14 cellular contexts compared by ENCODE assay signal in genomic region chr9:31699836-31700235, GRCh38.
DNase-seq lines count a peak whose midpoint lies in the region; ATAC-seq and TF ChIP-seq lines count a peak whose summit lies in the region.
"Had no signal": no experiment of that assay in that cellular context is flagged by ENCODE, and none has a peak within 500 bp of the region (broad histone marks: within the 10 kb centered on the region; RNA-seq: fewer than 3 reads in every experiment).

No MANE protein-coding gene starts in this region.

- DNase-seq in activated CD8-positive, alpha-beta T cell treated with anti-CD3 and anti-CD28 coated beads for 36 hours, result no peak
- no peak for DNase-seq in activated CD8-positive, alpha-beta T cell treated with anti-CD3 and anti-CD28 coated beads, Interleukin-2, amount 10 ng/mL, durations not matched to agents 7 days and 5 days
- no peak for DNase-seq in stimulated activated naive CD8-positive, alpha-beta T cell treated with anti-CD3 and anti-CD28 coated beads, Interleukin-15, amount 100 ng/mL, for 72 hours
- no peak for DNase-seq in stimulated activated naive CD8-positive, alpha-beta T cell treated with anti-CD3 and anti-CD28 coated beads, Interleukin-15, Interleukin-2, amounts not matched to agents 100 U/mL and 50 U/mL, for 24 hours
- DNase-seq in foreskin keratinocyte (no peak), endodermal cell (no peak)
- no peak for DNase-seq in stimulated activated CD8-positive, alpha-beta memory T cell treated with anti-CD3 and anti-CD28 coated beads, Interleukin-4, amount 100 ng/mL, for 48 hours
- DNase-seq: ACHN, GF-D8, HFFc6 had no signal

- H3K27me3 ChIP-seq in foreskin keratinocyte (no peaks in the 10 kb centered on the region), endodermal cell (ENCODE audit: control insufficient read depth, insufficient read depth, low read length, poor library complexity, severe bottlenecking) (no peaks in the 10 kb centered on the region)
- H3K27me3 ChIP-seq: BLaER1 treated with 17β-estradiol and CSF1 and Interleukin-3, amounts not matched to agents 10 nM and 100 nM had no signal

- H3K9ac ChIP-seq in endodermal cell (ENCODE audit: extremely low read depth, low read length, poor library complexity, severe bottlenecking), result no peak overlapping the region
- H3K9ac ChIP-seq: BLaER1 treated with 17β-estradiol and CSF1 and Interleukin-3, amounts not matched to agents 10 nM and 100 nM had no signal

- no peak for TF ChIP-seq CTCF in activated CD8-positive, alpha-beta T cell treated with anti-CD3 and anti-CD28 coated beads for 36 hours (IDR thresholded peaks at IDR 0.05)
- no peak for TF ChIP-seq CTCF in foreskin keratinocyte (conservative IDR thresholded peaks at IDR 0.05)
- no peak for TF ChIP-seq CTCF in endodermal cell (conservative IDR thresholded peaks at IDR 0.05)

- no peaks in the 10 kb centered on the region for H3K9me3 ChIP-seq in endodermal cell (ENCODE audit: control insufficient read depth, low read length)
- H3K9me3 ChIP-seq: BLaER1 treated with 17β-estradiol and CSF1 and Interleukin-3, amounts not matched to agents 10 nM and 100 nM; HAP-1 had no signal

- H3K4me1 Mint-ChIP-seq in activated CD8-positive, alpha-beta T cell treated with anti-CD3 and anti-CD28 coated beads for 36 hours (ENCODE audit: low read depth), result peaks cover 18% of the 10 kb centered on the region
- H3K4me1 Mint-ChIP-seq in activated CD8-positive, alpha-beta T cell treated with anti-CD3 and anti-CD28 coated beads, Interleukin-2, amount 10 ng/mL, durations not matched to agents 7 days and 5 days (ENCODE audit: low read depth), result peaks cover 9% of the 10 kb centered on the region
- H3K4me1 Mint-ChIP-seq in stimulated activated naive CD8-positive, alpha-beta T cell treated with anti-CD3 and anti-CD28 coated beads, Interleukin-15, amount 100 ng/mL, for 72 hours, result peaks cover 9% of the 10 kb centered on the region
- no peaks in the 10 kb centered on the region for H3K4me1 Mint-ChIP-seq in endodermal cell

- CTCF ChIA-PET in activated CD8-positive, alpha-beta T cell treated with anti-CD3 and anti-CD28 coated beads for 36 hours (lab: Charles Lee), result no interaction called here
- CTCF ChIA-PET in activated CD8-positive, alpha-beta T cell treated with anti-CD3 and anti-CD28 coated beads, Interleukin-2, amount 10 ng/mL, durations not matched to agents 7 days and 5 days (lab: Charles Lee), result no interaction called here

- peak overlapping the region; percentile 32 for H3K27ac ChIP-seq in foreskin keratinocyte
- H3K27ac ChIP-seq in endodermal cell (ENCODE audit: low read depth, low read length), result no peak overlapping the region
- H3K27ac ChIP-seq: BLaER1 treated with 17β-estradiol and CSF1 and Interleukin-3, amounts not matched to agents 10 nM and 100 nM; HL-60 had no signal

- H3K4me3 Mint-ChIP-seq in activated CD8-positive, alpha-beta T cell treated with anti-CD3 and anti-CD28 coated beads for 36 hours, result no peak overlapping the region
- no peak overlapping the region for H3K4me3 Mint-ChIP-seq in activated CD8-positive, alpha-beta T cell treated with anti-CD3 and anti-CD28 coated beads, Interleukin-2, amount 10 ng/mL, durations not matched to agents 7 days and 5 days
- no peak overlapping the region for H3K4me3 Mint-ChIP-seq in stimulated activated naive CD8-positive, alpha-beta T cell treated with anti-CD3 and anti-CD28 coated beads, Interleukin-15, amount 100 ng/mL, for 72 hours
- H3K4me3 Mint-ChIP-seq in endodermal cell, result no peak overlapping the region
- H3K4me3 Mint-ChIP-seq: HFFc6 had no signal

- no peaks in the 10 kb centered on the region for H3K36me3 Mint-ChIP-seq in activated CD8-positive, alpha-beta T cell treated with anti-CD3 and anti-CD28 coated beads for 36 hours (ENCODE audit: low read depth)
- no peaks in the 10 kb centered on the region for H3K36me3 Mint-ChIP-seq in activated CD8-positive, alpha-beta T cell treated with anti-CD3 and anti-CD28 coated beads, Interleukin-2, amount 10 ng/mL, durations not matched to agents 7 days and 5 days (ENCODE audit: low read depth)
- no peaks in the 10 kb centered on the region for H3K36me3 Mint-ChIP-seq in endodermal cell (ENCODE audit: low read depth)
- H3K36me3 Mint-ChIP-seq: CD4-positive, CD25-positive, alpha-beta regulatory T cell had no signal

- peak; percentile 49 for ATAC-seq in activated CD8-positive, alpha-beta T cell treated with anti-CD3 and anti-CD28 coated beads for 36 hours
- no peak for ATAC-seq in activated CD8-positive, alpha-beta T cell treated with anti-CD3 and anti-CD28 coated beads, Interleukin-2, amount 10 ng/mL, durations not matched to agents 7 days and 5 days
- ATAC-seq in stimulated activated naive CD8-positive, alpha-beta T cell treated with anti-CD3 and anti-CD28 coated beads, Interleukin-15, amount 100 ng/mL, for 72 hours, result peak; percentile 12
- no peak for ATAC-seq in stimulated activated naive CD8-positive, alpha-beta T cell treated with anti-CD3 and anti-CD28 coated beads, Interleukin-15, Interleukin-2, amounts not matched to agents 100 U/mL and 50 U/mL, for 24 hours
- peak; percentile 65 for ATAC-seq in foreskin keratinocyte

- H3K27me3 Mint-ChIP-seq in activated CD8-positive, alpha-beta T cell treated with anti-CD3 and anti-CD28 coated beads for 36 hours, result no peaks in the 10 kb centered on the region
- H3K27me3 Mint-ChIP-seq in activated CD8-positive, alpha-beta T cell treated with anti-CD3 and anti-CD28 coated beads, Interleukin-2, amount 10 ng/mL, durations not matched to agents 7 days and 5 days (ENCODE audit: low read depth), result no peaks in the 10 kb centered on the region
- no peaks in the 10 kb centered on the region for H3K27me3 Mint-ChIP-seq in stimulated activated naive CD8-positive, alpha-beta T cell treated with anti-CD3 and anti-CD28 coated beads, Interleukin-15, amount 100 ng/mL, for 72 hours
- no peaks in the 10 kb centered on the region for H3K27me3 Mint-ChIP-seq in endodermal cell (ENCODE audit: insufficient read depth)
- H3K27me3 Mint-ChIP-seq: CD4-positive, CD25-positive, alpha-beta regulatory T cell had no signal

- H3K4me3 ChIP-seq in endodermal cell (ENCODE audit: low read length), result no peak overlapping the region
- H3K4me3 ChIP-seq: BLaER1 treated with 17β-estradiol and CSF1 and Interleukin-3, amounts not matched to agents 10 nM and 100 nM; HAP-1 had no signal

- peaks cover 4% of the 10 kb centered on the region for H3K9me3 Mint-ChIP-seq in activated CD8-positive, alpha-beta T cell treated with anti-CD3 and anti-CD28 coated beads for 36 hours
- no peaks in the 10 kb centered on the region for H3K9me3 Mint-ChIP-seq in activated CD8-positive, alpha-beta T cell treated with anti-CD3 and anti-CD28 coated beads, Interleukin-2, amount 10 ng/mL, durations not matched to agents 7 days and 5 days (ENCODE audit: insufficient read depth)
- peaks cover 6 to 22% of the 10 kb centered on the region in 2 donors for H3K9me3 Mint-ChIP-seq in stimulated activated naive CD8-positive, alpha-beta T cell treated with anti-CD3 and anti-CD28 coated beads, Interleukin-15, amount 100 ng/mL, for 72 hours
- no peaks in the 10 kb centered on the region for H3K9me3 Mint-ChIP-seq in endodermal cell

- no peaks in the 10 kb centered on the region for H3K36me3 ChIP-seq in endodermal cell (ENCODE audit: control insufficient read depth, insufficient read depth, low read length)
- H3K36me3 ChIP-seq: BLaER1 treated with 17β-estradiol and CSF1 and Interleukin-3, amounts not matched to agents 10 nM and 100 nM; HAP-1 had no signal

- intact Hi-C loops in activated CD8-positive, alpha-beta T cell treated with anti-CD3 and anti-CD28 coated beads for 36 hours (cut with micrococcal nuclease), result no loop called here

- POLR2A ChIA-PET in activated CD8-positive, alpha-beta T cell treated with anti-CD3 and anti-CD28 coated beads for 36 hours (lab: Charles Lee), result no interaction called here
- POLR2A ChIA-PET in activated CD8-positive, alpha-beta T cell treated with anti-CD3 and anti-CD28 coated beads, Interleukin-2, amount 10 ng/mL, durations not matched to agents 7 days and 5 days (lab: Charles Lee), result no interaction called here

- H3K4me1 ChIP-seq in foreskin keratinocyte (peaks cover 14% of the 10 kb centered on the region), endodermal cell (ENCODE audit: control insufficient read depth, insufficient read depth, low read length) (no peaks in the 10 kb centered on the region)
- H3K4me1 ChIP-seq: BLaER1 treated with 17β-estradiol and CSF1 and Interleukin-3, amounts not matched to agents 10 nM and 100 nM; HAP-1 had no signal

- H3K27ac Mint-ChIP-seq in activated CD8-positive, alpha-beta T cell treated with anti-CD3 and anti-CD28 coated beads for 36 hours, result peak overlapping the region; percentile 14
- no peak overlapping the region for H3K27ac Mint-ChIP-seq in activated CD8-positive, alpha-beta T cell treated with anti-CD3 and anti-CD28 coated beads, Interleukin-2, amount 10 ng/mL, durations not matched to agents 7 days and 5 days
- no peak overlapping the region for H3K27ac Mint-ChIP-seq in stimulated activated naive CD8-positive, alpha-beta T cell treated with anti-CD3 and anti-CD28 coated beads, Interleukin-15, amount 100 ng/mL, for 72 hours
- H3K27ac Mint-ChIP-seq in endodermal cell, result no peak overlapping the region
- H3K27ac Mint-ChIP-seq: CD4-positive, CD25-positive, alpha-beta regulatory T cell; HFFc6 had no signal

Comparison
In these comparisons a context has a peak if more than half of its experiments do, and no peak if none do; other contexts are left out.
1. ATAC-seq: peak in activated CD8-positive, alpha-beta T cell treated with anti-CD3 and anti-CD28 coated beads for 36 hours (single experiment), stimulated activated naive CD8-positive, alpha-beta T cell treated with anti-CD3 and anti-CD28 coated beads, Interleukin-15, amount 100 ng/mL, for 72 hours (single experiment) and foreskin keratinocyte (single experiment); none in activated CD8-positive, alpha-beta T cell treated with anti-CD3 and anti-CD28 coated beads, Interleukin-2, amount 10 ng/mL, durations not matched to agents 7 days and 5 days (single experiment) and stimulated activated naive CD8-positive, alpha-beta T cell treated with anti-CD3 and anti-CD28 coated beads, Interleukin-15, Interleukin-2, amounts not matched to agents 100 U/mL and 50 U/mL, for 24 hours (single experiment).